In the genomic region with DNA sequence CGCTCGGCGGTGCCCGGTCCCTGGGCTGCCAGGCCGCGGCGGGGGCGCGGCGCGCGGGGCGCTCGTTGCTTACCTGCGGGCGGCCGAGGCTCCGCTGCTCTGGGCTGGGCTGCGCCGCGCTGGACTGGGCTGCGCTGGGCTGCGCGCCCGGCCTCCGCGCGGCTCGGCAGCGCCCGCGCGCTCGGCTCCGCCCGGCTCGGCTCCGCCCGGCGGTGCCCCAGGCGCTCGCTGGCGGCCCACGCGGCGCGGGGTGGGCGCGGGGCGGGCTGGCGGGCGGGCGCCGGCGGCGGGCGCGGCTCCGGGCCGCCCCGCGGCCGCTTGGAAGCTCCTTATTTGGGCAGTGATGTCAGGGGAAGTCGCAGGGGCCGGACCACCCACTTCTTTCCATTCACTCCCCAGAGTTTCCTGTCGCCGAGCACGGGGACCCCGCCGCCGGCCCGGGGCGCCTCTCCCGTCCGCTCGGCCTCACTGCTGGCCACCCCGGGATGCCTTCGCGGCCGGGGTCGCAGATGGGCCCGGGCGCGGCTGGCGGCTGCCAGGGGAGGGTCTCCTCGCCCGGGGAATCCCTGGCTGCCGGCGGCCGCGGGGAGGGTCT, we compare ENCODE assay signal across 8 cellular contexts.
A peak's percentile ranks its signal among the peaks of the same experiment; 100 is the strongest.
DNase-seq lines count a peak whose midpoint lies in the region; ATAC-seq, FAIRE-seq and TF ChIP-seq lines count a peak whose summit lies in the region.

No MANE protein-coding gene starts in this region.

- POLR2A ChIA-PET in HepG2 (lab: Yijun Ruan, JAX) = no interaction called here

- H2AFZ ChIP-seq in HepG2 (ENCODE audit: low read length) = no peak overlapping the region

- no peak overlapping the region for H3K4me2 ChIP-seq in HepG2 (ENCODE audit: low read depth, low read length)

- H3K4me3 ChIP-seq in LNCaP clone FGC (ENCODE audit: low read depth, low read length) = peak overlapping the region; percentile 49
- no peak overlapping the region for H3K4me3 ChIP-seq in HepG2 (replicated peaks in 1 of 3; ENCODE audit: insufficient read depth in 1 of 3, low read depth in 2 of 3, low read length in 3 of 3)

- in situ Hi-C loops in HepG2 (cut with HindIII; ENCODE audit: extremely low pct_ligation_motif_present, low pct_unique_long_range_greater_than_20kb) = no loop called here

- no peaks in the 10 kb centered on the region for H3K36me3 ChIP-seq in HepG2 (replicated peaks in 1 of 2; ENCODE audit: control insufficient read depth in 1 of 2, insufficient read depth in 2 of 2, low read length in 2 of 2)

- peak overlapping the region; percentile 69 for H3K27ac ChIP-seq in cingulate gyrus (ENCODE audit: low read depth, low read length)
- H3K27ac ChIP-seq in HepG2 (ENCODE audit: extremely low read length, insufficient read depth, low read length) = no peak overlapping the region

- intact Hi-C loops in HepG2 (cut with micrococcal nuclease; ENCODE audit: unreplicated experiment) = no loop called here

- WGBS in HepG2 (ENCODE audit: low lambda C conversion rate) = 14% methylated on average over 17 of the region's 91 CpGs

- no peaks in the 10 kb centered on the region for H3K4me1 ChIP-seq in HepG2 (ENCODE audit: insufficient read depth, low read length)

- FAIRE-seq in HepG2 (lab: Jason Lieb, UNC) = no peak

- TF ChIP-seq CTCF in LNCaP clone FGC (IDR thresholded peaks at IDR 0.05; ENCODE audit: control insufficient read depth, extremely low read depth, insufficient read depth) = no peak
- TF ChIP-seq CTCF in HepG2 (CRISPR knock-in tag; IDR thresholded peaks at IDR 0.05) = no peak

- DNase-seq in EH (ENCODE audit: low read depth) (peak; percentile 89), LNCaP clone FGC (ENCODE audit: low read depth) (no peak), HepG2 (ENCODE audit: low spot score) (no peak), NCI-H774 (lab: John Stamatoyannopoulos, UW) (no peak)
- DNase-seq in activated CD4-positive, alpha-beta T cell treated with anti-CD3 and anti-CD28 coated beads for 1 hour = peak; percentile 70
- DNase-seq in stimulated activated CD4-positive, alpha-beta T cell treated with anti-CD3 and anti-CD28 coated beads, TNF-alpha, amount 100 ng/mL, for 1 hour (ENCODE audit: low read depth in 3 of 3, low spot score in 1 of 3) = peak; percentile 39 to 62 (median 60)

- H3K9me3 ChIP-seq in HepG2 (ENCODE audit: low read length) = no peaks in the 10 kb centered on the region

- H3K9ac ChIP-seq in HepG2 (ENCODE audit: insufficient read depth, low read depth, low read length) = no peak overlapping the region

- TF ChIP-seq EP300 in HepG2 (IDR thresholded peaks at IDR 0.05; ENCODE audit: low read depth in 2 of 2, low read length in 2 of 2) (no peak), HepG2 (CRISPR knock-in tag; IDR thresholded peaks at IDR 0.05; ENCODE audit: borderline replicate concordance) (no peak)

- ATAC-seq in GM21619 (IDR thresholded peaks at IDR 0.05; ENCODE audit: unreplicated experiment) = peak; percentile 56
- ATAC-seq in HepG2 = peak; percentile 50; the same call in 2 of the 3 replicates

- H4K20me1 ChIP-seq in HepG2 (ENCODE audit: insufficient read depth, low read length) = no peaks in the 10 kb centered on the region

- H3K27me3 ChIP-seq in HepG2 (ENCODE audit: control insufficient read depth in 1 of 2, insufficient read depth in 2 of 2, low read length in 2 of 2) = peaks cover 3 to 40% of the 10 kb centered on the region in 2 experiments; a peak in 3 of 5 replicates

- no TSS peak for BruUV-seq in HepG2 (replicated peaks; lab: Mats Ljungman, UMichigan)

- H3K79me2 ChIP-seq in HepG2 (ENCODE audit: insufficient read depth, low read length) = no peaks in the 10 kb centered on the region

- TF ChIP-seq POLR2A in HepG2 (IDR thresholded peaks at IDR 0.05; ENCODE audit: insufficient read depth in 1 of 2, low read depth in 2 of 2, low read length in 2 of 2) = no peak

- CTCF ChIA-PET in HepG2 (lab: Yijun Ruan, JAX; ENCODE audit: low intra/inter-chr PET ratio, low total read pairs) = no interaction called here

- TF ChIP-seq RAD21 in HepG2 (CRISPR knock-in tag; IDR thresholded peaks at IDR 0.05) = no peak

TF ChIP-seq in HepG2, 621 proteins besides CTCF, POLR2A, EP300 and RAD21:
- TF ChIP-seq SMAD9 (CRISPR knock-in tag; IDR thresholded peaks at IDR 0.05) (no peak), TARDBP (CRISPR knock-in tag; IDR thresholded peaks at IDR 0.05) (no peak), ZNF430 (CRISPR knock-in tag; IDR thresholded peaks at IDR 0.05) (no peak), ZNF253 (CRISPR knock-in tag; IDR thresholded peaks at IDR 0.05; ENCODE audit: borderline replicate concordance) (no peak), KDM5B (CRISPR knock-in tag; IDR thresholded peaks at IDR 0.05; ENCODE audit: borderline replicate concordance) (no peak), HMG20A (CRISPR knock-in tag; IDR thresholded peaks at IDR 0.05; ENCODE audit: borderline replicate concordance) (no peak), ZSCAN29 (CRISPR knock-in tag; conservative IDR thresholded peaks at IDR 0.05) (no peak), GZF1 (CRISPR knock-in tag; IDR thresholded peaks at IDR 0.05) (no peak), TBL1XR1 (IDR thresholded peaks at IDR 0.05; ENCODE audit: borderline replicate concordance, low read length, partially characterized antibody) (no peak), SP140L (CRISPR knock-in tag; IDR thresholded peaks at IDR 0.05; ENCODE audit: borderline replicate concordance) (no peak)
- TF ChIP-seq, protein P1, sequence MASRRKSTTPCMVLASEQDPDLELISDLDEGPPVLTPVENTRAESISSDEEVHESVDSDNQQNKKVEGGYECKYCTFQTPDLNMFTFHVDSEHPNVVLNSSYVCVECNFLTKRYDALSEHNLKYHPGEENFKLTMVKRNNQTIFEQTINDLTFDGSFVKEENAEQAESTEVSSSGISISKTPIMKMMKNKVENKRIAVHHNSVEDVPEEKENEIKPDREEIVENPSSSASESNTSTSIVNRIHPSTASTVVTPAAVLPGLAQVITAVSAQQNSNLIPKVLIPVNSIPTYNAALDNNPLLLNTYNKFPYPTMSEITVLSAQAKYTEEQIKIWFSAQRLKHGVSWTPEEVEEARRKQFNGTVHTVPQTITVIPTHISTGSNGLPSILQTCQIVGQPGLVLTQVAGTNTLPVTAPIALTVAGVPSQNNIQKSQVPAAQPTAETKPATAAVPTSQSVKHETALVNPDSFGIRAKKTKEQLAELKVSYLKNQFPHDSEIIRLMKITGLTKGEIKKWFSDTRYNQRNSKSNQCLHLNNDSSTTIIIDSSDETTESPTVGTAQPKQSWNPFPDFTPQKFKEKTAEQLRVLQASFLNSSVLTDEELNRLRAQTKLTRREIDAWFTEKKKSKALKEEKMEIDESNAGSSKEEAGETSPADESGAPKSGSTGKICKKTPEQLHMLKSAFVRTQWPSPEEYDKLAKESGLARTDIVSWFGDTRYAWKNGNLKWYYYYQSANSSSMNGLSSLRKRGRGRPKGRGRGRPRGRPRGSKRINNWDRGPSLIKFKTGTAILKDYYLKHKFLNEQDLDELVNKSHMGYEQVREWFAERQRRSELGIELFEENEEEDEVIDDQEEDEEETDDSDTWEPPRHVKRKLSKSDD (CRISPR knock-in tag; IDR thresholded peaks at IDR 0.05; ENCODE audit: low read depth) = no peak
- TF ChIP-seq, protein P2, sequence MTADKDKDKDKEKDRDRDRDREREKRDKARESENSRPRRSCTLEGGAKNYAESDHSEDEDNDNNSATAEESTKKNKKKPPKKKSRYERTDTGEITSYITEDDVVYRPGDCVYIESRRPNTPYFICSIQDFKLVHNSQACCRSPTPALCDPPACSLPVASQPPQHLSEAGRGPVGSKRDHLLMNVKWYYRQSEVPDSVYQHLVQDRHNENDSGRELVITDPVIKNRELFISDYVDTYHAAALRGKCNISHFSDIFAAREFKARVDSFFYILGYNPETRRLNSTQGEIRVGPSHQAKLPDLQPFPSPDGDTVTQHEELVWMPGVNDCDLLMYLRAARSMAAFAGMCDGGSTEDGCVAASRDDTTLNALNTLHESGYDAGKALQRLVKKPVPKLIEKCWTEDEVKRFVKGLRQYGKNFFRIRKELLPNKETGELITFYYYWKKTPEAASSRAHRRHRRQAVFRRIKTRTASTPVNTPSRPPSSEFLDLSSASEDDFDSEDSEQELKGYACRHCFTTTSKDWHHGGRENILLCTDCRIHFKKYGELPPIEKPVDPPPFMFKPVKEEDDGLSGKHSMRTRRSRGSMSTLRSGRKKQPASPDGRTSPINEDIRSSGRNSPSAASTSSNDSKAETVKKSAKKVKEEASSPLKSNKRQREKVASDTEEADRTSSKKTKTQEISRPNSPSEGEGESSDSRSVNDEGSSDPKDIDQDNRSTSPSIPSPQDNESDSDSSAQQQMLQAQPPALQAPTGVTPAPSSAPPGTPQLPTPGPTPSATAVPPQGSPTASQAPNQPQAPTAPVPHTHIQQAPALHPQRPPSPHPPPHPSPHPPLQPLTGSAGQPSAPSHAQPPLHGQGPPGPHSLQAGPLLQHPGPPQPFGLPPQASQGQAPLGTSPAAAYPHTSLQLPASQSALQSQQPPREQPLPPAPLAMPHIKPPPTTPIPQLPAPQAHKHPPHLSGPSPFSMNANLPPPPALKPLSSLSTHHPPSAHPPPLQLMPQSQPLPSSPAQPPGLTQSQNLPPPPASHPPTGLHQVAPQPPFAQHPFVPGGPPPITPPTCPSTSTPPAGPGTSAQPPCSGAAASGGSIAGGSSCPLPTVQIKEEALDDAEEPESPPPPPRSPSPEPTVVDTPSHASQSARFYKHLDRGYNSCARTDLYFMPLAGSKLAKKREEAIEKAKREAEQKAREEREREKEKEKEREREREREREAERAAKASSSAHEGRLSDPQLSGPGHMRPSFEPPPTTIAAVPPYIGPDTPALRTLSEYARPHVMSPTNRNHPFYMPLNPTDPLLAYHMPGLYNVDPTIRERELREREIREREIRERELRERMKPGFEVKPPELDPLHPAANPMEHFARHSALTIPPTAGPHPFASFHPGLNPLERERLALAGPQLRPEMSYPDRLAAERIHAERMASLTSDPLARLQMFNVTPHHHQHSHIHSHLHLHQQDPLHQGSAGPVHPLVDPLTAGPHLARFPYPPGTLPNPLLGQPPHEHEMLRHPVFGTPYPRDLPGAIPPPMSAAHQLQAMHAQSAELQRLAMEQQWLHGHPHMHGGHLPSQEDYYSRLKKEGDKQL (CRISPR knock-in tag; IDR thresholded peaks at IDR 0.05; ENCODE audit: low read depth) = no peak

Comparison
In these comparisons a context has a peak if more than half of its experiments do, and no peak if none do; other contexts are left out.
1. DNase-seq: peak in EH (single experiment), activated CD4-positive, alpha-beta T cell treated with anti-CD3 and anti-CD28 coated beads for 1 hour (single experiment) and stimulated activated CD4-positive, alpha-beta T cell treated with anti-CD3 and anti-CD28 coated beads, TNF-alpha, amount 100 ng/mL, for 1 hour (3 of 3); none in LNCaP clone FGC (single experiment), HepG2 (single experiment) and NCI-H774 (single experiment).